In genomic region chr1:9426291-9426711, GRCh38 we compare ENCODE assay signal across 10 cellular contexts.
DNase-seq lines count a peak whose midpoint lies in the region; ATAC-seq lines count a peak whose summit lies in the region.
"Had no signal": no experiment of that assay in that cellular context is flagged by ENCODE, and none has a peak within 500 bp of the region (broad histone marks: within the 10 kb centered on the region; RNA-seq: fewer than 3 reads in every experiment).

No MANE protein-coding gene starts in this region.

- intact Hi-C loops in CD4-positive, alpha-beta memory T cell (cut with micrococcal nuclease) = loop anchor here (2.0 to 10.0 kb wide), 4 partner anchors 14 to 549 kb away; partner anchors contain the start of genes ENO1, H6PD and SPSB1

- peak overlapping the region; percentile 64 to 82 (median 76) for H3K4me3 Mint-ChIP-seq in CD4-positive, alpha-beta memory T cell
- H3K4me3 Mint-ChIP-seq in memory B cell = peak overlapping the region; percentile 71

- peaks cover 0 to 8% of the 10 kb centered on the region in 2 donors for H3K27me3 Mint-ChIP-seq in CD4-positive, alpha-beta memory T cell
- no peaks in the 10 kb centered on the region for H3K27me3 Mint-ChIP-seq in memory B cell

- H3K9me3 Mint-ChIP-seq in CD4-positive, alpha-beta memory T cell = peaks cover 0 to 2% (median 0%) of the 10 kb centered on the region in 8 donors
- no peaks in the 10 kb centered on the region for H3K9me3 Mint-ChIP-seq in memory B cell

- H3K4me3 ChIP-seq in CD4-positive, alpha-beta memory T cell (ENCODE audit: low read length in 2 of 2) = no peak overlapping the region
- H3K4me3 ChIP-seq: pancreas had no signal

- no peaks in the 10 kb centered on the region for H3K27me3 ChIP-seq in CD4-positive, alpha-beta memory T cell (ENCODE audit: insufficient read depth, low read length)
- H3K27me3 ChIP-seq: pancreas had no signal

- peak; percentile 84 to 94 (median 85) for DNase-seq in CD4-positive, alpha-beta memory T cell
- peak; percentile 48 for DNase-seq in activated CD8-positive, alpha-beta memory T cell treated with anti-CD3 and anti-CD28 coated beads for 1 hour (ENCODE audit: extremely low read depth in 1 of 2, low read depth in 1 of 2)
- DNase-seq in memory B cell (ENCODE audit: low spot score in 2 of 2) (peak; percentile 68 to 82), occipital lobe (lab: John Stamatoyannopoulos, UW) (no peak), NCI-H1436 treated with DMSO at 0.1 percent for 48 hours (lab: John Stamatoyannopoulos, UW) (no peak), NCI-H345 treated with DMSO at 0.1 percent for 48 hours (lab: John Stamatoyannopoulos, UW; ENCODE audit: unreplicated experiment) (no peak)
- DNase-seq: pancreas had no signal

- H3K36me3 Mint-ChIP-seq in CD4-positive, alpha-beta memory T cell = peaks cover 0 to 10% of the 10 kb centered on the region in 2 donors
- no peaks in the 10 kb centered on the region for H3K36me3 Mint-ChIP-seq in memory B cell
- H3K36me3 Mint-ChIP-seq: brain had no signal

- H3K27ac Mint-ChIP-seq in CD4-positive, alpha-beta memory T cell = peak overlapping the region; percentile 90 to 98 (median 94)
- H3K27ac Mint-ChIP-seq in memory B cell = peak overlapping the region; percentile 89
- H3K27ac Mint-ChIP-seq: brain had no signal

- peaks cover 51% of the 10 kb centered on the region for H3K4me1 ChIP-seq in CD4-positive, alpha-beta memory T cell (ENCODE audit: insufficient read depth, low read length)

- no peaks in the 10 kb centered on the region for H3K36me3 ChIP-seq in CD4-positive, alpha-beta memory T cell (ENCODE audit: insufficient read depth, low read length)
- no peaks in the 10 kb centered on the region for H3K36me3 ChIP-seq in KOPT-K1 (ENCODE audit: insufficient read depth, low read length)
- H3K36me3 ChIP-seq: pancreas had no signal

- ATAC-seq in GM21447 (IDR thresholded peaks at IDR 0.05; ENCODE audit: unreplicated experiment) (peak; percentile 68), memory B cell (ENCODE audit: low read depth) (peak; percentile 74)

- POLR2A ChIA-PET in CD4-positive, alpha-beta memory T cell (lab: Charles Lee; ENCODE audit: partially characterized antibody) = interaction anchor here (0.6 to 4.1 kb wide), 12 partner anchors 10 to 546 kb away, joined by 3 to 30 read pairs (median 3); partner anchors contain the start of gene H6PD

- H3K4me1 Mint-ChIP-seq in CD4-positive, alpha-beta memory T cell = peaks cover 43 to 73% (median 59%) of the 10 kb centered on the region in 4 donors
- peaks cover 35% of the 10 kb centered on the region for H3K4me1 Mint-ChIP-seq in memory B cell

- H3K9me3 ChIP-seq in CD4-positive, alpha-beta memory T cell (ENCODE audit: control insufficient read depth in 1 of 2, low read length in 2 of 2) = no peaks in the 10 kb centered on the region
- no peaks in the 10 kb centered on the region for H3K9me3 ChIP-seq in KOPT-K1 (ENCODE audit: insufficient read depth, low read length, poor library complexity, severe bottlenecking)
- H3K9me3 ChIP-seq: pancreas had no signal

- H3K27ac ChIP-seq in CD4-positive, alpha-beta memory T cell (ENCODE audit: low read depth, low read length) = peak overlapping the region; percentile 27
- peak overlapping the region; percentile 48 for H3K27ac ChIP-seq in KOPT-K1 (ENCODE audit: low read depth, low read length, poor library complexity, severe bottlenecking)
- H3K27ac ChIP-seq: pancreas had no signal

- CTCF ChIA-PET in CD4-positive, alpha-beta memory T cell (lab: Charles Lee; ENCODE audit: partially characterized antibody) = interaction anchor here (1.1 to 2.6 kb wide), 4 partner anchors 13 to 65 kb away, joined by 3 to 9 read pairs (median 4); no protein-coding TSS in a partner anchor

Comparison
In these comparisons a context has a peak if more than half of its experiments do, and no peak if none do; other contexts are left out.
1. DNase-seq: peak in CD4-positive, alpha-beta memory T cell (5 of 5), activated CD8-positive, alpha-beta memory T cell treated with anti-CD3 and anti-CD28 coated beads for 1 hour (2 of 2) and memory B cell (2 of 2); none in occipital lobe (single experiment), NCI-H1436 treated with DMSO at 0.1 percent for 48 hours (single experiment) and NCI-H345 treated with DMSO at 0.1 percent for 48 hours (single experiment).